8 cellular contexts compared by ENCODE assay signal in genomic region chr17:79087428-79088143, GRCh38.
DNase-seq lines count a peak whose midpoint lies in the region; ATAC-seq and TF ChIP-seq lines count a peak whose summit lies in the region.

No MANE protein-coding gene starts in this region.

- peak; percentile 94 for TF ChIP-seq CTCF in GM13976 (IDR thresholded peaks at IDR 0.05; ENCODE audit: borderline replicate concordance, control extremely low read depth, extremely low read depth, insufficient read depth, missing control alignments)

- DNase-seq in 8988T (peak; percentile 98), GM13976 (ENCODE audit: low spot score) (peak; percentile 91), NCI-H2107 treated with DMSO at 0.1 percent for 48 hours (lab: John Stamatoyannopoulos, UW; ENCODE audit: unreplicated experiment) (peak; percentile 31), caudate nucleus (lab: John Stamatoyannopoulos, UW) (peak in 56 of 61 donors; percentile 4 to 82 (median 44)), kidney glomerular epithelial cell (lab: John Stamatoyannopoulos, UW) (peak; percentile 43)
- peak; percentile 50 to 70 (median 65) for DNase-seq in activated CD4-positive, CD25-positive, alpha-beta regulatory T cell (lab: John Stamatoyannopoulos, UW)
- DNase-seq in stimulated activated CD4-positive, alpha-beta T cell treated with anti-CD3 and anti-CD28 coated beads, Interleukin-2, amount 100 ng/mL, for 24 hours, result peak; percentile 84

- no peak overlapping the region for H3K27ac ChIP-seq in caudate nucleus (ENCODE audit: low read depth, low read length)

- ATAC-seq in GM21737 (IDR thresholded peaks at IDR 0.05; ENCODE audit: unreplicated experiment), result no peak

- in situ Hi-C loops in GM13976 (cut with MboI; ENCODE audit: low sequenced_read_pairs, unreplicated experiment), result loop anchor here (10.0 kb wide), 1 partner anchor 307 kb away; no protein-coding TSS in a partner anchor

Comparison
In these comparisons a context has a peak if more than half of its experiments do, and no peak if none do; other contexts are left out.
1. DNase-seq: peak in every context shown above with its lines; median percentile 98 in 8988T; 91 in GM13976; 84 in stimulated activated CD4-positive, alpha-beta T cell treated with anti-CD3 and anti-CD28 coated beads, Interleukin-2, amount 100 ng/mL, for 24 hours; 65 in activated CD4-positive, CD25-positive, alpha-beta regulatory T cell; 44 in caudate nucleus; 43 in kidney glomerular epithelial cell; 31 in NCI-H2107 treated with DMSO at 0.1 percent for 48 hours.